10 cellular contexts compared by ENCODE assay signal in the genomic region with DNA sequence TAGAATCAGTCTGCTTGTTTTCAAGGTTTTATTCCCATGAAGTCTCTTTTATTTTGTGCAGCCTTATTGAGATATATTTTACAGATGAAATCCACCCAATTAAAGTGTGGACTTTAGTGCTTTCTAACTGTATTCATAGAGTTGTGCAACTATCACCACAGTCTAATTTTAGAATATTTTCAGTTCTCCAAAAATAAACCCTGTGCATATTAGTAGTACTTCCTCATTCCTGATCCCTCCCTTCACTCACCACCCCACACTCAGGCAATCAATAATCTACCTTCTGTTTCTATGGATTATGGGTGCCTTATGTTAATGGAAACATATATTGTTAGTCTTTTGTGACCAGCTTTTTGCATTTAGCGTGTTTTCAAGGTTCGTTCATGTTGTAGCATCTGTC.
DNase-seq lines count a peak whose midpoint lies in the region; ATAC-seq and TF ChIP-seq lines count a peak whose summit lies in the region.
"Had no signal": no experiment of that assay in that cellular context is flagged by ENCODE, and none has a peak within 500 bp of the region (broad histone marks: within the 10 kb centered on the region; RNA-seq: fewer than 3 reads in every experiment).

No MANE protein-coding gene starts in this region.

- POLR2A ChIA-PET in CD8-positive, alpha-beta memory T cell (lab: Charles Lee) = no interaction called here

- no peak for TF ChIP-seq POLR2A in breast epithelium (IDR thresholded peaks at IDR 0.05)

- no peaks in the 10 kb centered on the region for H3K27me3 Mint-ChIP-seq in CD8-positive, alpha-beta memory T cell

- intact Hi-C loops in breast epithelium (cut with DNase I; ENCODE audit: low total_unique reads) = no loop called here

- H3K36me3 Mint-ChIP-seq in CD8-positive, alpha-beta memory T cell = no peaks in the 10 kb centered on the region

- H3K27ac ChIP-seq in CD8-positive, alpha-beta memory T cell (ENCODE audit: low read depth, low read length) = no peak overlapping the region
- H3K27ac ChIP-seq in breast epithelium = no peak overlapping the region

- no peak overlapping the region for H3K27ac Mint-ChIP-seq in CD8-positive, alpha-beta memory T cell

- H3K4me3 ChIP-seq in CD8-positive, alpha-beta memory T cell (ENCODE audit: low read length) = no peak overlapping the region
- no peak overlapping the region for H3K4me3 ChIP-seq in breast epithelium

- H3K9me3 ChIP-seq in CD8-positive, alpha-beta memory T cell (ENCODE audit: low read length) = no peaks in the 10 kb centered on the region
- peaks cover 0 to 3% of the 10 kb centered on the region in 2 donors for H3K9me3 ChIP-seq in breast epithelium

- TF ChIP-seq CTCF in GM10266 (IDR thresholded peaks at IDR 0.05; ENCODE audit: control insufficient read depth, insufficient read depth, low read depth, missing control alignments) (no peak), breast epithelium (IDR thresholded peaks at IDR 0.05) (no peak)

- H3K4me1 Mint-ChIP-seq in CD8-positive, alpha-beta memory T cell = peaks cover 0 to 4% (median 0%) of the 10 kb centered on the region in 3 donors
- H3K4me1 Mint-ChIP-seq: neural crest cell had no signal

- H3K27me3 ChIP-seq in CD8-positive, alpha-beta memory T cell (ENCODE audit: insufficient read depth, low read length, poor library complexity, severe bottlenecking) = no peaks in the 10 kb centered on the region
- no peaks in the 10 kb centered on the region for H3K27me3 ChIP-seq in breast epithelium

- H3K4me1 ChIP-seq in CD8-positive, alpha-beta memory T cell (ENCODE audit: insufficient read depth, low read length) = no peaks in the 10 kb centered on the region
- H3K4me1 ChIP-seq in breast epithelium = no peaks in the 10 kb centered on the region

- DNase-seq in NOMO-1 (lab: John Stamatoyannopoulos, UW; ENCODE audit: unreplicated experiment in 2 of 2) (peak; percentile 83 to 90), myocyte (ENCODE audit: low read depth) (peak; percentile 45), GM10266 (ENCODE audit: extremely low spot score) (no peak), breast epithelium (ENCODE audit: low spot score in 2 of 2) (no peak)
- DNase-seq in CD8-positive, alpha-beta memory T cell = no peak
- DNase-seq: activated CD4-positive, alpha-beta T cell treated with anti-CD3 and anti-CD28 coated beads, Interleukin-2, amount 50 U/mL, for 1 hour had no signal

- ATAC-seq in GM18909 (IDR thresholded peaks at IDR 0.05; ENCODE audit: poor library complexity, unreplicated experiment) (peak; percentile 78), HG02884 (IDR thresholded peaks at IDR 0.05; ENCODE audit: unreplicated experiment) (peak; percentile 70), HG03439 (IDR thresholded peaks at IDR 0.05; ENCODE audit: unreplicated experiment) (no peak)

- H3K9me3 Mint-ChIP-seq in CD8-positive, alpha-beta memory T cell = peaks cover 4 to 19% (median 5%) of the 10 kb centered on the region in 5 donors

- CTCF ChIA-PET in CD8-positive, alpha-beta memory T cell (lab: Charles Lee) = no interaction called here

- H3K36me3 ChIP-seq in CD8-positive, alpha-beta memory T cell (ENCODE audit: insufficient read depth, low read length) = no peaks in the 10 kb centered on the region
- H3K36me3 ChIP-seq in breast epithelium = no peaks in the 10 kb centered on the region

- no peak overlapping the region for H3K4me3 Mint-ChIP-seq in CD8-positive, alpha-beta memory T cell
- H3K4me3 Mint-ChIP-seq: neural crest cell had no signal

Comparison
In these comparisons a context has a peak if more than half of its experiments do, and no peak if none do; other contexts are left out.
1. DNase-seq: peak in NOMO-1 (2 of 2) and myocyte (single experiment); none in CD8-positive, alpha-beta memory T cell (0 of 5), GM10266 (single experiment) and breast epithelium (0 of 2).